ENCODE assay signal across 1 cellular context in the genomic region with DNA sequence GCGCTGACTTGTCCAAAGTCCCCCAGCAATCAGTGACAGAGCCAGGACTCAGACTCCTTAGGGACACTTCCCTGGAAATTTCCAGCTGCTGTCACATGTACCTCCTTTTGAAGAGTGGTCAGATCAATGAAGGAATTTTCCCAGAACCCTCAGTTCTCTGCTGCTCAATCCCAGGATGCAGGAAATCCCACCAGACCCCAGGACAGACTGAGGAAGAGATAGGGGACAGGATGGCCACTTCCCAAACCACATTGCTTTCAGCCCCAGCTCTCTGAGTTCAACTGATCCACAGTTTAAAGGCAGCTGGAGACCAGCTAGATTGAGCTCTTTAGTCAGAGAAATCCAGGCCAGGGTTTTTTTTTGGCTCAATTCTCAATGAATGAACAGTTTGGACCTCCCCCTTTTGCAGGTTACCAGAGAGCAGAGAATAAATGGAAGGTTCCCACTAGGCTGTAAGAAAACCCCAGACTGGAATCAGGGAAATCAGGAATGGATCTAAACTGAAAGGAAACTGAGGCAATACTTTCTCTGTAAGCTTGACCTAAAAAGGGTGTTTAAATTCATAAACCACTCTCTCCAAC.
TF ChIP-seq lines count a peak whose summit lies in the region.

No MANE protein-coding gene starts in this region.

TF ChIP-seq in HEK293, 187 proteins besides CTCF, POLR2A, EP300 and RAD21 (continued from another document):
- TF ChIP-seq, protein P1, sequence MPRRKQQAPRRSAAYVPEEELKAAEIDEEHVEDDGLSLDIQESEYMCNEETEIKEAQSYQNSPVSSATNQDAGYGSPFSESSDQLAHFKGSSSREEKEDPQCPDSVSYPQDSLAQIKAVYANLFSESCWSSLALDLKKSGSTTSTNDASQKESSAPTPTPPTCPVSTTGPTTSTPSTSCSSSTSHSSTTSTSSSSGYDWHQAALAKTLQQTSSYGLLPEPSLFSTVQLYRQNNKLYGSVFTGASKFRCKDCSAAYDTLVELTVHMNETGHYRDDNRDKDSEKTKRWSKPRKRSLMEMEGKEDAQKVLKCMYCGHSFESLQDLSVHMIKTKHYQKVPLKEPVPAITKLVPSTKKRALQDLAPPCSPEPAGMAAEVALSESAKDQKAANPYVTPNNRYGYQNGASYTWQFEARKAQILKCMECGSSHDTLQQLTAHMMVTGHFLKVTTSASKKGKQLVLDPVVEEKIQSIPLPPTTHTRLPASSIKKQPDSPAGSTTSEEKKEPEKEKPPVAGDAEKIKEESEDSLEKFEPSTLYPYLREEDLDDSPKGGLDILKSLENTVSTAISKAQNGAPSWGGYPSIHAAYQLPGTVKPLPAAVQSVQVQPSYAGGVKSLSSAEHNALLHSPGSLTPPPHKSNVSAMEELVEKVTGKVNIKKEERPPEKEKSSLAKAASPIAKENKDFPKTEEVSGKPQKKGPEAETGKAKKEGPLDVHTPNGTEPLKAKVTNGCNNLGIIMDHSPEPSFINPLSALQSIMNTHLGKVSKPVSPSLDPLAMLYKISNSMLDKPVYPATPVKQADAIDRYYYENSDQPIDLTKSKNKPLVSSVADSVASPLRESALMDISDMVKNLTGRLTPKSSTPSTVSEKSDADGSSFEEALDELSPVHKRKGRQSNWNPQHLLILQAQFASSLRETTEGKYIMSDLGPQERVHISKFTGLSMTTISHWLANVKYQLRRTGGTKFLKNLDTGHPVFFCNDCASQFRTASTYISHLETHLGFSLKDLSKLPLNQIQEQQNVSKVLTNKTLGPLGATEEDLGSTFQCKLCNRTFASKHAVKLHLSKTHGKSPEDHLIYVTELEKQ (tag by site-specific recombination; IDR thresholded peaks at IDR 0.05; ENCODE audit: borderline replicate concordance): no peak
- 0 out of 2 replicates have a peak, but pooled peaks have one; percentile 58 for TF ChIP-seq ZNF24 (tag by site-specific recombination; IDR thresholded peaks at IDR 0.05)
- TF ChIP-seq ZNF660 (tag by site-specific recombination; IDR thresholded peaks at IDR 0.05): peak; percentile 76; the same call in 1 of the 2 replicates
- TF ChIP-seq ZNF223 (tag by site-specific recombination; IDR thresholded peaks at IDR 0.05): no peak
- TF ChIP-seq, protein P2, sequence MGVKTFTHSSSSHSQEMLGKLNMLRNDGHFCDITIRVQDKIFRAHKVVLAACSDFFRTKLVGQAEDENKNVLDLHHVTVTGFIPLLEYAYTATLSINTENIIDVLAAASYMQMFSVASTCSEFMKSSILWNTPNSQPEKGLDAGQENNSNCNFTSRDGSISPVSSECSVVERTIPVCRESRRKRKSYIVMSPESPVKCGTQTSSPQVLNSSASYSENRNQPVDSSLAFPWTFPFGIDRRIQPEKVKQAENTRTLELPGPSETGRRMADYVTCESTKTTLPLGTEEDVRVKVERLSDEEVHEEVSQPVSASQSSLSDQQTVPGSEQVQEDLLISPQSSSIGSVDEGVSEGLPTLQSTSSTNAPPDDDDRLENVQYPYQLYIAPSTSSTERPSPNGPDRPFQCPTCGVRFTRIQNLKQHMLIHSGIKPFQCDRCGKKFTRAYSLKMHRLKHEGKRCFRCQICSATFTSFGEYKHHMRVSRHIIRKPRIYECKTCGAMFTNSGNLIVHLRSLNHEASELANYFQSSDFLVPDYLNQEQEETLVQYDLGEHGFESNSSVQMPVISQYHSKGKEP (tag by site-specific recombination; IDR thresholded peaks at IDR 0.05): peak; percentile 68; the same call in 1 of the 2 replicates
- no peak for TF ChIP-seq ZNF354C (tag by site-specific recombination; IDR thresholded peaks at IDR 0.05; ENCODE audit: borderline replicate concordance, low read depth)
- no peak for TF ChIP-seq ZNF555 (tag by site-specific recombination; conservative IDR thresholded peaks at IDR 0.05)
- peak; percentile 74 for TF ChIP-seq PRDM1 (tag by site-specific recombination; IDR thresholded peaks at IDR 0.05)
- no peak for TF ChIP-seq ZNF114 (tag by site-specific recombination; IDR thresholded peaks at IDR 0.05)
- no peak for TF ChIP-seq MEIS1 (CRISPR knock-in tag; IDR thresholded peaks at IDR 0.05; ENCODE audit: borderline replicate concordance)
- 0 out of 2 replicates have a peak, but pooled peaks have one; percentile 17 for TF ChIP-seq ZNF664 (tag by site-specific recombination; IDR thresholded peaks at IDR 0.05)
- TF ChIP-seq ZNF777 (tag by site-specific recombination; IDR thresholded peaks at IDR 0.05; ENCODE audit: borderline replicate concordance): no peak
- TF ChIP-seq ZNF341 (tag by site-specific recombination; IDR thresholded peaks at IDR 0.05; ENCODE audit: low read depth): no peak
- TF ChIP-seq ZBTB21 (tag by site-specific recombination; IDR thresholded peaks at IDR 0.05): no peak
- TF ChIP-seq ZNF184 (tag by site-specific recombination; IDR thresholded peaks at IDR 0.05): 0 out of 2 replicates have a peak, but pooled peaks have one; percentile 54
